1 cellular context compared by ENCODE assay signal in genomic region chr17:70956731-70957130, GRCh38.
TF ChIP-seq lines count a peak whose summit lies in the region.

No MANE protein-coding gene starts in this region.

TF ChIP-seq in IMR-90, 13 proteins besides CTCF, POLR2A, EP300 and RAD21 (continued from another document):
- TF ChIP-seq ELK1 (IDR thresholded peaks at IDR 0.05; ENCODE audit: borderline replicate concordance, low read depth, low read length) = no peak
- TF ChIP-seq BHLHE40 (IDR thresholded peaks at IDR 0.05; ENCODE audit: low read depth, low read length) = no peak
- no peak for TF ChIP-seq MAZ (IDR thresholded peaks at IDR 0.05; ENCODE audit: borderline replicate concordance, low read depth, low read length)
- TF ChIP-seq MAFK (IDR thresholded peaks at IDR 0.05; ENCODE audit: low read depth, low read length) = no peak
- TF ChIP-seq CEBPB (IDR thresholded peaks at IDR 0.05; ENCODE audit: low read depth, low read length) = no peak
- TF ChIP-seq RCOR1 (IDR thresholded peaks at IDR 0.05; ENCODE audit: insufficient replicate concordance, low read length) = no peak
